Comparison of ENCODE assay signal across 29 cellular contexts in genomic region chr14:50855558-50855957, GRCh38. TPM values are rescaled to one million over a fixed set of nuclear protein-coding genes. Genes with fewer than 3 reads are reported as not detected.
A peak's percentile ranks its signal among the peaks of the same experiment; 100 is the strongest.
DNase-seq lines count a peak whose midpoint lies in the region; ATAC-seq, FAIRE-seq and TF ChIP-seq lines count a peak whose summit lies in the region.
"Had no signal": no experiment of that assay in that cellular context is flagged by ENCODE, and none has a peak within 500 bp of the region (broad histone marks: within the 10 kb centered on the region; RNA-seq: fewer than 3 reads in every experiment).

No MANE protein-coding gene starts in this region.

- no peak for ATAC-seq in IMR-90 (ENCODE audit: low read depth)
- no peak for ATAC-seq in GM21447 (IDR thresholded peaks at IDR 0.05; ENCODE audit: unreplicated experiment)
- no peak for ATAC-seq in GM18870 (IDR thresholded peaks at IDR 0.05; ENCODE audit: unreplicated experiment)
- ATAC-seq: A549; activated CD8-positive, alpha-beta T cell treated with anti-CD3 and anti-CD28 coated beads, Interleukin-2, amount 10 ng/mL, durations not matched to agents 7 days and 5 days; Right ventricle myocardium inferior had no signal

- TF ChIP-seq EP300 in H1 (IDR thresholded peaks at IDR 0.05; ENCODE audit: borderline replicate concordance in 1 of 2, low read depth in 2 of 2, low read length in 2 of 2), result no peak

- H3K79me1 ChIP-seq in IMR-90 (ENCODE audit: low read depth in 1 of 2, low read length in 2 of 2) (0 out of 4 replicates have a peak, but pooled peaks cover 0 to 3% of the 10 kb centered on the region in 2 experiments), H1 (ENCODE audit: low read depth, low read length) (no peaks in the 10 kb centered on the region)

- H3K4me2 ChIP-seq in IMR-90 (ENCODE audit: low read depth, low read length) (no peak overlapping the region), H1 (ENCODE audit: insufficient read depth in 1 of 2, low read depth in 2 of 2, low read length in 2 of 2) (no peak overlapping the region), hepatocyte (no peak overlapping the region)
- H3K4me2 ChIP-seq: A549 had no signal

- H3K4me1 ChIP-seq in IMR-90 (ENCODE audit: control insufficient read depth, insufficient read depth, low read length) (peaks cover 7% of the 10 kb centered on the region), H1 (replicated peaks in 1 of 4; ENCODE audit: control insufficient read depth in 3 of 4, insufficient read depth in 4 of 4, low read length in 3 of 4) (peaks cover 0 to 7% (median 4%) of the 10 kb centered on the region in 4 experiments; a peak in 4 of 7 replicates), hepatocyte (ENCODE audit: insufficient read depth) (no peaks in the 10 kb centered on the region)

- H3K4ac ChIP-seq in IMR-90 (ENCODE audit: low read depth, low read length) (no peak overlapping the region), H1 (replicated peaks; ENCODE audit: insufficient read length, low read depth, low read length) (no peak overlapping the region)

- peak; percentile 25; the same call in 1 of the 2 replicates for TF ChIP-seq CTCF in BJ (IDR thresholded peaks at IDR 0.05; ENCODE audit: insufficient read depth, low read depth, low read length)
- TF ChIP-seq CTCF in IMR-90 (conservative IDR thresholded peaks at IDR 0.05; ENCODE audit: low read depth, low read length), result 0 out of 2 replicates have a peak, but pooled peaks have one; percentile 25
- TF ChIP-seq CTCF in H1 (IDR thresholded peaks at IDR 0.05; ENCODE audit: control extremely low read depth in 1 of 3, insufficient read depth in 1 of 3, low read depth in 1 of 3, low read length in 3 of 3), result peak in 1 of 3 experiments; percentile 34; a peak in 1 of 4 replicates
- TF ChIP-seq CTCF in hepatocyte (IDR thresholded peaks at IDR 0.05; ENCODE audit: poor library complexity), result peak; percentile 14

- DNase-seq in BJ (ENCODE audit: low read depth), result no peak
- no peak for DNase-seq in IMR-90
- DNase-seq in H1 (ENCODE audit: low read depth in 1 of 2, low spot score in 2 of 2), result no peak
- no peak for DNase-seq in hepatocyte (ENCODE audit: low spot score)
- no peak for DNase-seq in SW480 (ENCODE audit: low spot score)
- DNase-seq in NK-92 (lab: John Stamatoyannopoulos, UW; ENCODE audit: unreplicated experiment), result no peak
- DNase-seq: activated CD4-positive, CD25-positive, alpha-beta regulatory T cell treated with anti-CD3 and anti-CD28 coated beads, Interleukin-2, amount 50 U/mL, for 72 hours; activated CD8-positive, alpha-beta T cell treated with anti-CD3 and anti-CD28 coated beads, Interleukin-2, amount 10 ng/mL, durations not matched to agents 7 days and 5 days; activated T-cell treated with anti-CD3 and anti-CD28 coated beads, Interleukin-2, amount 50 U/mL, for 1 hour; adrenal gland; C1 segment of cervical spinal cord; NCI-H1694; NCI-H2171 treated with DMSO at 0.1 percent for 48 hours; NCI-H82; OCI-M1; retina; stimulated activated CD4-positive, alpha-beta T cell treated with anti-CD3 and anti-CD28 coated beads, Interleukin-15, amount 100 ng/mL, for 24 hours; stimulated activated CD8-positive, alpha-beta memory T cell treated with anti-CD3 and anti-CD28 coated beads, Interleukin-4, amount 100 ng/mL, for 48 hours; upper lobe of left lung had no signal

- H3K4me3 ChIP-seq in BJ (ENCODE audit: low read depth, low read length) (no peak overlapping the region), IMR-90 (ENCODE audit: insufficient read depth, low read depth, low read length) (no peak overlapping the region), H1 (ENCODE audit: extremely low read depth in 1 of 4, insufficient read depth in 2 of 4, low read depth in 3 of 4, low read length in 4 of 4) (no peak overlapping the region), hepatocyte (no peak overlapping the region)
- H3K4me3 ChIP-seq: A549, adrenal gland, upper lobe of left lung had no signal

- H4K91ac ChIP-seq in IMR-90 (ENCODE audit: insufficient read depth, low read depth, low read length) (no peak overlapping the region), H1 (replicated peaks; ENCODE audit: insufficient read length, low read length) (no peak overlapping the region)

- H2AK5ac ChIP-seq in IMR-90 (ENCODE audit: low read depth, low read length) (no peak overlapping the region), H1 (ENCODE audit: low read depth, low read length) (no peak overlapping the region)

- intact Hi-C loops in IMR-90 (cut with micrococcal nuclease), result no loop called here

- H2BK12ac ChIP-seq in H1 (ENCODE audit: low read depth, low read length), result no peak overlapping the region; the same call in 1 of the 2 replicates

- TF ChIP-seq POLR2A in IMR-90 (IDR thresholded peaks at IDR 0.05; ENCODE audit: low read depth, low read length) (no peak), H1 (IDR thresholded peaks at IDR 0.05; ENCODE audit: control extremely low read depth in 1 of 2, low read depth in 2 of 2, low read length in 2 of 2) (no peak)

- H3K18ac ChIP-seq in IMR-90 (ENCODE audit: low read depth, low read length), result no peak overlapping the region
- no peak overlapping the region for H3K18ac ChIP-seq in H1 (ENCODE audit: extremely low read depth, low read length)

- H2BK15ac ChIP-seq in IMR-90 (ENCODE audit: low read depth, low read length) (no peak overlapping the region), H1 (ENCODE audit: low read length) (no peak overlapping the region; the same call in 1 of the 2 replicates)

- no peak for FAIRE-seq in H1 (lab: Jason Lieb, UNC)
- FAIRE-seq: A549, bronchial epithelial cell, endothelial cell of umbilical vein, H54 had no signal

- no peaks in the 10 kb centered on the region for H3K9me2 ChIP-seq in hepatocyte (replicated peaks; ENCODE audit: insufficient read depth)

- H2AK9ac ChIP-seq in IMR-90 (replicated peaks; ENCODE audit: low read depth, low read length, poor library complexity), result no peak overlapping the region

- no peaks in the 10 kb centered on the region for H4K20me1 ChIP-seq in IMR-90 (ENCODE audit: insufficient read depth, low read length)
- H4K20me1 ChIP-seq in H1 (replicated peaks in 1 of 2; ENCODE audit: control insufficient read depth in 1 of 2, insufficient read depth in 2 of 2, low read length in 2 of 2), result no peaks in the 10 kb centered on the region
- no peaks in the 10 kb centered on the region for H4K20me1 ChIP-seq in hepatocyte (ENCODE audit: insufficient read depth, poor library complexity, severe bottlenecking)

- in situ Hi-C loops in IMR-90 (cut with MboI; ENCODE audit: low sequenced_read_pairs), result no loop called here

- H3K14ac ChIP-seq in IMR-90 (replicated peaks; ENCODE audit: low read depth, low read length) (no peak overlapping the region), H1 (ENCODE audit: insufficient read length) (no peak overlapping the region)

- no peak overlapping the region for H4K8ac ChIP-seq in IMR-90 (ENCODE audit: low read depth in 2 of 2, low read length in 2 of 2)
- no peak overlapping the region for H4K8ac ChIP-seq in H1 (ENCODE audit: extremely low read depth, insufficient read depth, low read length)

- H3K23me2 ChIP-seq in H1 (ENCODE audit: low read depth, low read length), result no peaks in the 10 kb centered on the region; the same call in 1 of the 2 replicates

- H3K27me3 ChIP-seq in BJ (ENCODE audit: control insufficient read depth, insufficient read depth, low read length), result no peaks in the 10 kb centered on the region
- H3K27me3 ChIP-seq in IMR-90 (ENCODE audit: control insufficient read depth, insufficient read depth, low read length), result no peaks in the 10 kb centered on the region
- H3K27me3 ChIP-seq in H1 (replicated peaks in 1 of 4; ENCODE audit: control insufficient read depth in 3 of 4, extremely low read depth in 1 of 4, insufficient read depth in 3 of 4, low read length in 3 of 4), result no peaks in the 10 kb centered on the region
- H3K27me3 ChIP-seq in hepatocyte, result no peaks in the 10 kb centered on the region
- H3K27me3 ChIP-seq: adrenal gland, upper lobe of left lung had no signal

- H3K9me3 ChIP-seq in IMR-90 (ENCODE audit: control insufficient read depth, insufficient read depth, low read length) (no peaks in the 10 kb centered on the region), H1 (ENCODE audit: insufficient read depth in 2 of 2, low read depth in 1 of 2, low read length in 1 of 2) (no peaks in the 10 kb centered on the region), hepatocyte (ENCODE audit: low read depth) (no peaks in the 10 kb centered on the region)
- H3K9me3 ChIP-seq: A549, adrenal gland, upper lobe of left lung had no signal

- H3K79me2 ChIP-seq in H1 (ENCODE audit: control insufficient read depth in 1 of 2, insufficient read depth in 2 of 2, low read length in 2 of 2), result no peaks in the 10 kb centered on the region
- H3K79me2 ChIP-seq in hepatocyte, result no peaks in the 10 kb centered on the region

- POLR2A ChIA-PET in BJ (lab: Charles Lee), result no interaction called here
- POLR2A ChIA-PET in IMR-90 (lab: Charles Lee; ENCODE audit: unreplicated experiment), result no interaction called here
- POLR2A ChIA-PET in H1 (lab: Charles Lee; ENCODE audit: partially characterized antibody), result no interaction called here

- dilution Hi-C loops in IMR-90 (cut with HindIII; ENCODE audit: low sequenced_read_pairs, unreplicated experiment), result no loop called here

- H3K9ac ChIP-seq in IMR-90 (ENCODE audit: low read depth, low read length) (no peak overlapping the region), H1 (replicated peaks in 1 of 4; ENCODE audit: extremely low read depth in 1 of 4, low read depth in 3 of 4, low read length in 3 of 4) (no peak overlapping the region)

- H3K27ac ChIP-seq in IMR-90 (ENCODE audit: insufficient read depth, low read length) (no peak overlapping the region), H1 (ENCODE audit: low read depth, low read length) (no peak overlapping the region), hepatocyte (no peak overlapping the region)
- H3K27ac ChIP-seq: A549, adrenal gland, upper lobe of left lung had no signal

- no peak overlapping the region for H2BK20ac ChIP-seq in IMR-90 (ENCODE audit: low read depth, low read length)
- H2BK20ac ChIP-seq in H1 (ENCODE audit: low read length), result 0 out of 2 replicates have a peak overlapping the region, but pooled peaks have one; percentile 18

- H2BK120ac ChIP-seq in IMR-90 (ENCODE audit: low read depth, low read length), result no peak overlapping the region
- H2BK120ac ChIP-seq in H1 (replicated peaks; ENCODE audit: low read depth, low read length), result no peak overlapping the region

- H4K5ac ChIP-seq in IMR-90 (ENCODE audit: low read depth, low read length) (no peak overlapping the region), H1 (ENCODE audit: insufficient read length, low read depth, low read length) (no peak overlapping the region)

- no peak overlapping the region for H3K23ac ChIP-seq in IMR-90 (ENCODE audit: low read depth, low read length)
- no peak overlapping the region for H3K23ac ChIP-seq in H1 (ENCODE audit: insufficient read length)

- TF ChIP-seq RAD21 in IMR-90 (IDR thresholded peaks at IDR 0.05; ENCODE audit: low read length) (no peak), H1 (IDR thresholded peaks at IDR 0.05 in 1 of 2, conservative IDR thresholded peaks at IDR 0.05 in 1 of 2; ENCODE audit: low read depth in 2 of 2, low read length in 2 of 2) (no peak)

- no CpG with 5 or more reads among the region's 1 CpG for WGBS in IMR-90 (ENCODE audit: extremely low coverage in 2 of 2, insufficient read length in 1 of 2), 2 experiments
- WGBS in H1 (ENCODE audit: extremely low coverage in 1 of 2, insufficient coverage in 1 of 2, insufficient read length in 1 of 2, insufficient replicate concordance in 2 of 2, low coverage in 1 of 2, low lambda C conversion rate in 2 of 2, missing lambda C conversion rate in 1 of 2), 2 experiments, result 48% methylated on average over 1 of the region's 1 CpG; no CpG with 5 or more reads in 1 of the 2 experiments
- WGBS in hepatocyte (ENCODE audit: low lambda C conversion rate, missing lambda C conversion rate), result 55% methylated on average over 1 of the region's 1 CpG

- H3K36me3 ChIP-seq in BJ (ENCODE audit: control insufficient read depth, insufficient read depth, low read length) (no peaks in the 10 kb centered on the region), IMR-90 (ENCODE audit: control insufficient read depth, insufficient read depth, low read length) (no peaks in the 10 kb centered on the region), H1 (ENCODE audit: control insufficient read depth in 2 of 4, insufficient read depth in 4 of 4, low read length in 3 of 4) (no peaks in the 10 kb centered on the region), hepatocyte (replicated peaks; ENCODE audit: insufficient read depth, low read depth) (no peaks in the 10 kb centered on the region)
- H3K36me3 ChIP-seq: adrenal gland, upper lobe of left lung had no signal

- H2BK5ac ChIP-seq in IMR-90 (ENCODE audit: low read depth, low read length, poor library complexity, severe bottlenecking), result no peak overlapping the region
- no peak overlapping the region for H2BK5ac ChIP-seq in H1 (ENCODE audit: low read depth, low read length)

- H3K56ac ChIP-seq in IMR-90 (ENCODE audit: extremely low read depth, insufficient read depth, low read length) (no peak overlapping the region), H1 (replicated peaks; ENCODE audit: insufficient read length, low read depth, low read length) (no peak overlapping the region)

- no TSS peak for BruUV-seq in IMR-90 (replicated peaks; lab: Mats Ljungman, UMichigan)

- CTCF ChIA-PET in BJ (lab: Yijun Ruan, JAX), result interaction anchor here (0.7 to 1.3 kb wide), 3 partner anchors 8 to 35 kb away, joined by 3 read pairs; no protein-coding TSS in a partner anchor
- CTCF ChIA-PET in IMR-90 (lab: Yijun Ruan, JAX), result interaction anchor here (0.7 kb wide), 1 partner anchor 9 kb away, joined by 3 read pairs; no protein-coding TSS in a partner anchor
- CTCF ChIA-PET in H1 (lab: Charles Lee; ENCODE audit: partially characterized antibody), result interaction anchor here (1.3 to 7.3 kb wide), 4 partner anchors 9 to 97 kb away, joined by 3 to 58 read pairs (median 6); no protein-coding TSS in a partner anchor

- H2AFZ ChIP-seq in IMR-90 (replicated peaks; ENCODE audit: low read length, poor library complexity), result no peak overlapping the region
- peak overlapping the region; percentile 3; the same call in 1 of the 2 replicates for H2AFZ ChIP-seq in H1 (ENCODE audit: low read length)
- no peak overlapping the region for H2AFZ ChIP-seq in hepatocyte

- 0 out of 2 replicates have a peak, but pooled peaks cover 5% of the 10 kb centered on the region for H3K9me1 ChIP-seq in IMR-90 (ENCODE audit: insufficient read depth, low read length)

RNA-seq across cellular contexts. Expression of gene ABHD12B, which starts 16.3 kb away (rescaled TPM):
- polyA plus RNA-seq in BJ (2011; rRNA removed) (not detected in 2 replicates), IMR-90 (2012; rRNA removed) (not detected in 2 replicates), H1 (2011; rRNA removed) (3.9 and 4.0 TPM in 2 replicates), hepatocyte (not detected in 2 replicates)
- not detected in 2 replicates for polyA minus RNA-seq in BJ (2011; rRNA and poly(A)+ RNA removed)
- total RNA-seq in IMR-90 (2012; rRNA removed) (0.18 TPM in 1 of 2 replicates, not detected in the other), hepatocyte (not detected in 2 replicates)
- polyA plus RNA-seq in IMR-90 (2012; cell fraction: cytosol; rRNA removed), result 0.03 and 0.05 TPM in 2 replicates
- polyA plus RNA-seq in IMR-90 (2012; cell fraction: nucleus; rRNA removed; ENCODE audit: low replicate concordance), result 0.02 and 0.10 TPM in 2 replicates
- 102 and 110 TPM in 2 replicates for total RNA-seq in H1 (2021; fragmentation: NEBNext Ultra II Directional; extraction: Animal tissue kit (Norgen Biotek cat#: 25700))
- 5.3 TPM for polyA plus RNA-seq in H1 (2011; cell fraction: cytosol; rRNA removed)
- 3.1 TPM for polyA plus RNA-seq in H1 (2011; cell fraction: nucleus; rRNA removed)
- polyA plus RNA-seq in H1 (2012, experiment 1 of 2), result 5.1 to 10.9 TPM (median 6.5 TPM) in 4 replicates
- 4.8 TPM for polyA plus RNA-seq in H1 (2012, experiment 2 of 2)
- 17.7 TPM for polyA plus RNA-seq in H1 (2013, experiment 1 of 2)
- 16.7 TPM for polyA plus RNA-seq in H1 (2013, experiment 2 of 2)
- polyA minus RNA-seq in H1 (2011; rRNA and poly(A)+ RNA removed), result 2.7 TPM in 2 replicates
- 53.6 TPM for polyA minus RNA-seq in H1 (2011; cell fraction: cytosol; rRNA and poly(A)+ RNA removed)
- 3.5 TPM for polyA minus RNA-seq in H1 (2011; cell fraction: nucleus; rRNA and poly(A)+ RNA removed)
- total RNA-seq: activated CD8-positive, alpha-beta T cell treated with anti-CD3 and anti-CD28 coated beads, Interleukin-2, amount 10 ng/mL, durations not matched to agents 7 days and 5 days; bronchial epithelial cell; dermis microvascular lymphatic vessel endothelial cell; endothelial cell of umbilical vein; glomerular endothelial cell; myocyte; Right ventricle myocardium inferior had no signal
- polyA plus RNA-seq: A549, endothelial cell of umbilical vein had no signal

RNA-seq across cellular contexts. Expression of gene NIN, which starts 24.6 kb away (rescaled TPM):
- 11.4 and 11.8 TPM in 2 replicates for polyA plus RNA-seq in BJ (2011; rRNA removed)
- polyA minus RNA-seq in BJ (2011; rRNA and poly(A)+ RNA removed), result 10.9 and 31.6 TPM in 2 replicates
- total RNA-seq in IMR-90 (2012; rRNA removed), result 98.4 and 99.2 TPM in 2 replicates
- polyA plus RNA-seq in IMR-90 (2012; rRNA removed), result 13.8 and 15.2 TPM in 2 replicates
- polyA plus RNA-seq in IMR-90 (2012; cell fraction: cytosol; rRNA removed), result 4.7 and 7.3 TPM in 2 replicates
- 4.4 and 13.1 TPM in 2 replicates for polyA plus RNA-seq in IMR-90 (2012; cell fraction: nucleus; rRNA removed; ENCODE audit: low replicate concordance)
- 21.3 and 21.9 TPM in 2 replicates for total RNA-seq in H1 (2021; fragmentation: NEBNext Ultra II Directional; extraction: Animal tissue kit (Norgen Biotek cat#: 25700))
- 3.2 and 4.8 TPM in 2 replicates for polyA plus RNA-seq in H1 (2011; rRNA removed)
- 5.5 TPM for polyA plus RNA-seq in H1 (2011; cell fraction: cytosol; rRNA removed)
- polyA plus RNA-seq in H1 (2011; cell fraction: nucleus; rRNA removed), result 10.8 TPM
- polyA plus RNA-seq in H1 (2012, experiment 1 of 2), result 9.4 to 16.0 TPM (median 10.3 TPM) in 4 replicates
- 2.1 TPM for polyA plus RNA-seq in H1 (2012, experiment 2 of 2)
- polyA plus RNA-seq in H1 (2013, experiment 1 of 2), result 11.2 TPM
- 11.8 TPM for polyA plus RNA-seq in H1 (2013, experiment 2 of 2)
- 17.7 and 19.6 TPM in 2 replicates for polyA minus RNA-seq in H1 (2011; rRNA and poly(A)+ RNA removed)
- polyA minus RNA-seq in H1 (2011; cell fraction: cytosol; rRNA and poly(A)+ RNA removed), result 13.7 TPM
- 27.0 TPM for polyA minus RNA-seq in H1 (2011; cell fraction: nucleus; rRNA and poly(A)+ RNA removed)
- total RNA-seq in hepatocyte, result 9.9 and 11.6 TPM in 2 replicates
- 4.2 and 7.3 TPM in 2 replicates for polyA plus RNA-seq in hepatocyte
